ENCODE assay signal across 1 cellular context in genomic region chr6:90859612-90860011, GRCh38.
TF ChIP-seq lines count a peak whose summit lies in the region.

No MANE protein-coding gene starts in this region.

TF ChIP-seq in SK-N-SH treated with all-trans-retinoic acid at 6 μM for 48 hours, 23 proteins besides CTCF, POLR2A, EP300 and RAD21 (continued from another document):
- no peak for TF ChIP-seq BACH2 (CRISPR knock-in tag; IDR thresholded peaks at IDR 0.05; ENCODE audit: borderline replicate concordance)
